7 cellular contexts compared by ENCODE assay signal in the genomic region with DNA sequence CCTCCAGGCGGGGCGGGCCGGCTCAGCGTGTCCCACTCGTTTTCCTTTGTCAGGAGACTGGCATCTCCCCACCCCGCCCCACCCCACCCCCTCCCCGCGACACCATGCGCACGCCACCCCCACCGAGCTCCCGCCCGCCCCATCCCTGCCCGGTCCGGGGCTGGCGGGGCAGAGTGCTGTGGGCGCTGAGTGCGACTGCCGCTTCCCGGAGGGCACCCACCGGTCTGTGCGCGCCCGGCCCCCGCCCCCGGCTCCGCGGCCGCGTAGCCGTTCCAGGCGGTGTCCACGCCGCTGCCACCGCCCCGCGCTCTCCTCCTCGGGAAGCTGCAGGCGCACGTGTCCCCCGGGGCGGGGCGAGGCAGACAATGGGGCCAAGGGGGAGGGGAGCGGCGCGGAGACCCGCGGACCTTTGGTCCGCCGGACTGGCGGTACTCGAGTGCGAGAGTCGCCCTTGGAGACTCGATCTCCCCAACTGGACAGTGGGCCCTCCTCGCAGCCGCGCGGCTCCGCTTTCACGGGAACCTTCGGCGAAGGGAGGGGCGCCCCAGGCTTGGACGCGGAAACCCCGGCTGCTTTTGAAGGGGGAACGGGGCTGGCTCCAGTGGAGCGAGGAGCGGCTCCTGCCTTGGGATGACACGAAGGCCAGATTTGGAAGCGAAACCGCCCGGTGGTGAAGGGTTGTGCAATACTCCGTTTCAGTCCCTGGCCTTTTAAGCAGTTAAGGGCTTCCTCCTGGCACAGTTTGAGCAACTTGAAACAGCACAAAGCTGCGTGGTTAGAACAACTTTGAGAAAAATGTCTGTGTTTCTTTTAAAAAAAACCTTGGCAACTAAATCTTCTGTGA. TPM values are rescaled to one million over a fixed set of nuclear protein-coding genes. Genes with fewer than 3 reads are reported as not detected.
A peak's percentile ranks its signal among the peaks of the same experiment; 100 is the strongest.
DNase-seq lines count a peak whose midpoint lies in the region; ATAC-seq and TF ChIP-seq lines count a peak whose summit lies in the region.

No MANE protein-coding gene starts in this region.

- peak; percentile 50 for DNase-seq in NCI-H187 treated with DMSO at 0.1 percent for 48 hours (lab: John Stamatoyannopoulos, UW)
- DNase-seq in T-helper 22 cell (ENCODE audit: low read depth): peak; percentile 62
- DNase-seq in body of pancreas: peak; percentile 84 to 93 (median 88)
- DNase-seq in skeletal muscle cell (ENCODE audit: low read depth): peak; percentile 93

- TF ChIP-seq CTCF in body of pancreas (IDR thresholded peaks at IDR 0.05): no peak

- H3K9ac ChIP-seq in iPS-15b (ENCODE audit: low read depth, low read length): peak overlapping the region; percentile 96

- 0% methylated on average over 7 to 35 of the region's 76 CpGs for WGBS in body of pancreas, 2 donors

- H3K4me1 ChIP-seq in body of pancreas (peaks cover 35% of the 10 kb centered on the region), iPS-15b (ENCODE audit: control insufficient read depth, insufficient read depth, low read length) (peaks cover 17% of the 10 kb centered on the region)

- H3K4me3 ChIP-seq in body of pancreas (peak overlapping the region; percentile 46 to 69), iPS-15b (ENCODE audit: low read depth, low read length) (peak overlapping the region; percentile 85), skeletal muscle cell (ENCODE audit: low read depth, low read length) (peak overlapping the region; percentile 64)

- H3K36me3 ChIP-seq in body of pancreas (replicated peaks in 1 of 2; ENCODE audit: insufficient read depth in 1 of 2, low read depth in 2 of 2): no peaks in the 10 kb centered on the region
- H3K36me3 ChIP-seq in iPS-15b (ENCODE audit: control insufficient read depth, insufficient read depth, low read length): peaks cover 14% of the 10 kb centered on the region

- H3K27me3 ChIP-seq in body of pancreas (no peaks in the 10 kb centered on the region), iPS-15b (ENCODE audit: control insufficient read depth, insufficient read depth, low read length) (no peaks in the 10 kb centered on the region)

- H3K27ac ChIP-seq in body of pancreas: peak overlapping the region; percentile 97 to 100 (median 99)

- ATAC-seq in GM18511 (IDR thresholded peaks at IDR 0.05; ENCODE audit: unreplicated experiment) (peak; percentile 62), HG02973 (IDR thresholded peaks at IDR 0.05; ENCODE audit: unreplicated experiment) (peak; percentile 46), body of pancreas (peak; percentile 59)

- TF ChIP-seq POLR2A in body of pancreas (IDR thresholded peaks at IDR 0.05): peak; percentile 82 to 94 (median 93)

- intact Hi-C loops in body of pancreas (cut with DNase I): no loop called here

- no peaks in the 10 kb centered on the region for H3K9me3 ChIP-seq in body of pancreas
- no peaks in the 10 kb centered on the region for H3K9me3 ChIP-seq in iPS-15b (ENCODE audit: control insufficient read depth, insufficient read depth, low read length)

RNA-seq across cellular contexts. Expression of gene SYNCRIP, which starts 1.1 kb away (rescaled TPM):
- total RNA-seq in body of pancreas: 10 to 100 TPM; 27.0 to 36.1 TPM

RNA-seq across cellular contexts. Expression of gene SNX14, which starts 50.1 kb away (rescaled TPM):
- total RNA-seq in body of pancreas: 10 to 100 TPM; 41.8 to 68.6 TPM

Comparison
In these comparisons a context has a peak if more than half of its experiments do, and no peak if none do; other contexts are left out.
1. Peak in every context shown above with its lines: DNase-seq, ATAC-seq, H3K4me3 ChIP-seq and H3K27ac ChIP-seq.